8 cellular contexts compared by ENCODE assay signal in the genomic region with DNA sequence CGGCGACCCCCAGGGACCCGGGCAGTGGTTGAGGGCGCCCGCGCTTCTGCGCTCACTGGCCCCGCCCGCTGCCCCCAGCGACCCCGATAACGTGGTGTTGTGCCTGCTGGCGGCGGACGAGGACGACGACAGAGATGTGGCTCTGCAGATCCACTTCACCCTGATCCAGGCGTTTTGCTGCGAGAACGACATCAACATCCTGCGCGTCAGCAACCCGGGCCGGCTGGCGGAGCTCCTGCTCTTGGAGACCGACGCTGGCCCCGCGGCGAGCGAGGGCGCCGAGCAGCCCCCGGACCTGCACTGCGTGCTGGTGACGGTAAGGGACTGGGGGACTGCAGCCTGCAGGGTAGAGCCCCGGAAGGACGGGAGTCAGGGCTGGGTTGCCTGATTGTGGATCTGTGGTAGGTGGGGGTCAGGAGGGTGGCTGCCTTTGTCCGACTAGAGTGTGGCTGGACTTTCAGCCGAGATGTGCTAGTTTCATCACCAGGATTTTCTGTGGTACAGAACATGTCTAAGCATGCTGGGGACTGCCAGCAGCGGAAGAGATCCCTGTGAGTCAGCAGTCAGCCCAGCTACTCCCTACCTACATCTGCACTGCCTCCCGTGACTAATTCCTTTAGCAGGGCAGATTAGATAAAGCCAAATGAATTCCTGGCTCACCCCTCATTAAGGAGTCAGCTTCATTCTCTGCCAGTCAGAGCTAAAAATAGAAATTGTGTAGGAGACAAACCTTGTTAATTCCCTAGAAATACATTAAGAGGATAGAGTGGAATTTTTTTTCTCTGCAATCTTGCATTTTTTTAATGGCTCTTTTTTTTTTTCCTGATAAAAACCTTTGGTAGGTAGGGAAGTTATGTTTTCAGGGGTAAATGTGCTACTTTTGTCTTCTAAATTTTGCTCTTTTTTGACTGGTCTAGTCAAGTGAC. TPM values are rescaled to one million over a fixed set of nuclear protein-coding genes. Genes with fewer than 3 reads are reported as not detected.
DNase-seq lines count a peak whose midpoint lies in the region; ATAC-seq and TF ChIP-seq lines count a peak whose summit lies in the region.

No MANE protein-coding gene starts in this region.

- H3K27ac ChIP-seq in colonic mucosa (peak overlapping the region; percentile 92), layer of hippocampus (ENCODE audit: low read depth, low read length) (peak overlapping the region; percentile 69)

- no peak for TF ChIP-seq CTCF in colonic mucosa (IDR thresholded peaks at IDR 0.05)

- intact Hi-C loops in colonic mucosa (cut with DNase I): loop anchor here (5.0 to 10.0 kb wide), 3 partner anchors 71 to 152 kb away; no protein-coding TSS in a partner anchor

- no peaks in the 10 kb centered on the region for H3K9me3 ChIP-seq in colonic mucosa

- ATAC-seq in GM19023 (IDR thresholded peaks at IDR 0.05; ENCODE audit: unreplicated experiment): peak; percentile 20
- ATAC-seq in HG03280 (IDR thresholded peaks at IDR 0.05; ENCODE audit: unreplicated experiment): peak; percentile 17

- peaks cover 9% of the 10 kb centered on the region for H3K4me1 ChIP-seq in colonic mucosa

- DNase-seq in AML-193 (lab: John Stamatoyannopoulos, UW) (peak; percentile 61 to 71), NCI-H446 treated with DMSO at 0.1 percent for 48 hours (lab: John Stamatoyannopoulos, UW) (peak; percentile 83), colonic mucosa (peak; percentile 76)
- DNase-seq in activated CD4-positive, alpha-beta T cell treated with anti-CD3 and anti-CD28 coated beads for 24 hours (ENCODE audit: low read depth in 2 of 2): peak; percentile 22 to 35
- DNase-seq in stimulated activated CD4-positive, alpha-beta T cell treated with anti-CD3 and anti-CD28 coated beads, Interleukin-1b, Interleukin-23, amount 100 ng/mL, for 48 hours: peak; percentile 61

- peak overlapping the region; percentile 91 to 95 for H3K9ac ChIP-seq in colonic mucosa (ENCODE audit: low read depth in 2 of 2, low read length in 2 of 2)

- no peaks in the 10 kb centered on the region for H3K36me3 ChIP-seq in colonic mucosa

- H3K4me3 ChIP-seq in colonic mucosa: peak overlapping the region; percentile 72

- no peaks in the 10 kb centered on the region for H3K27me3 ChIP-seq in colonic mucosa
- no peaks in the 10 kb centered on the region for H3K27me3 ChIP-seq in layer of hippocampus (ENCODE audit: control insufficient read depth, insufficient read depth, low read length)

RNA-seq across cellular contexts. Expression of gene GADD45A, which starts 1.5 kb away (rescaled TPM):
- total RNA-seq in colonic mucosa: 10 to 100 TPM; 29.0 to 29.4 TPM

Comparison
In these comparisons a context has a peak if more than half of its experiments do, and no peak if none do; other contexts are left out.
1. Peak in every context shown above with its lines: DNase-seq, ATAC-seq, H3K4me3 ChIP-seq and H3K27ac ChIP-seq.
2. DNase-seq: peak in every context shown above with its lines; median percentile 83 in NCI-H446 treated with DMSO at 0.1 percent for 48 hours; 76 in colonic mucosa; 66 in AML-193; 61 in stimulated activated CD4-positive, alpha-beta T cell treated with anti-CD3 and anti-CD28 coated beads, Interleukin-1b, Interleukin-23, amount 100 ng/mL, for 48 hours; 28 in activated CD4-positive, alpha-beta T cell treated with anti-CD3 and anti-CD28 coated beads for 24 hours.